12 cellular contexts compared by ENCODE assay signal in the genomic region with DNA sequence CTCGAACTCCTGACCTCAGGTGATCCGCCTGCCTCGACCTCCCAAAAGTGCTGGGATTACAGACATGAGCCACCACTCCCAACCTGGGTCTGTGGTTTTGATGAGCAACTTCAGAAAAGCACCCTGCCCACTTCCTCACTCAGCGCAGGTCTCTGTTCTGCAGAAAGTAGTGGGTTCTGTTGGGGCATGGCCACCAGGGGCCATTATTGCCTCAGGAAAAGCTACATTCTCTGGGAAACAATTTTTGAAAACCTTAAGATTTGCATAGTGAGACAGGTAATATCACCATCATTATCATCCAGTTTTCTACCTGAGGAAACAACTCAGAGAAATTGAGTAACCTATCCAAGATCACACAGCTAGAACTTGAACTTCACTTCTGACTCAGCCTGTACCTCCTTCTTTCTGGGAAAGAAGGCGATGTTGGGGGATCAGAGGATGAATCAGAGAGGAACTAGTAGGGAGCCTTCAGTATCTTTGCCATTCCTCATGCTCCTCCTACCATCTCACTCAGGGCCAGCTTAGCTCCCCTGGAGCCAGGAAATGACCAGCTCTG. TPM values are rescaled to one million over a fixed set of nuclear protein-coding genes. Genes with fewer than 3 reads are reported as not detected.
DNase-seq lines count a peak whose midpoint lies in the region; ATAC-seq, FAIRE-seq and TF ChIP-seq lines count a peak whose summit lies in the region.
"Had no signal": no experiment of that assay in that cellular context is flagged by ENCODE, and none has a peak within 500 bp of the region (broad histone marks: within the 10 kb centered on the region; RNA-seq: fewer than 3 reads in every experiment).

No MANE protein-coding gene starts in this region.

- H3K4me3 ChIP-seq in AG10803 (ENCODE audit: low read length) (no peak overlapping the region), RWPE2 (ENCODE audit: severe bottlenecking) (no peak overlapping the region), epithelial cell of proximal tubule (ENCODE audit: low read depth, low read length) (no peak overlapping the region), right atrium auricular region (no peak overlapping the region), left ventricle myocardium inferior (no peak overlapping the region)
- H3K4me3 ChIP-seq: upper lobe of left lung had no signal

- ATAC-seq in RWPE2 (ENCODE audit: low read depth) (peak; percentile 78), GM21529 (IDR thresholded peaks at IDR 0.05; ENCODE audit: unreplicated experiment) (no peak), GM19023 (IDR thresholded peaks at IDR 0.05; ENCODE audit: unreplicated experiment) (no peak)

- no peak for FAIRE-seq in GM12891 (lab: Jason Lieb, UNC)

- peaks cover 25% of the 10 kb centered on the region for H3K4me1 ChIP-seq in RWPE2 (ENCODE audit: insufficient read depth, poor library complexity, severe bottlenecking)
- H3K4me1 ChIP-seq in right atrium auricular region = peaks cover 0 to 5% of the 10 kb centered on the region in 2 donors
- H3K4me1 ChIP-seq in left ventricle myocardium inferior = peaks cover 2% of the 10 kb centered on the region

- intact Hi-C loops in left ventricle myocardium inferior (cut with micrococcal nuclease) = no loop called here

- no peak for TF ChIP-seq CTCF in AG10803 (conservative IDR thresholded peaks at IDR 0.05; ENCODE audit: low read length)
- peak; percentile 34 for TF ChIP-seq CTCF in RWPE2 (IDR thresholded peaks at IDR 0.05; ENCODE audit: poor library complexity, severe bottlenecking)
- peak; percentile 21 for TF ChIP-seq CTCF in epithelial cell of proximal tubule (conservative IDR thresholded peaks at IDR 0.05; ENCODE audit: low read depth, low read length)
- no peak for TF ChIP-seq CTCF in right atrium auricular region (IDR thresholded peaks at IDR 0.05)
- TF ChIP-seq CTCF in left ventricle myocardium inferior (IDR thresholded peaks at IDR 0.05; ENCODE audit: borderline replicate concordance) = no peak

- H3K36me3 ChIP-seq in RWPE2 (ENCODE audit: low read depth) (no peaks in the 10 kb centered on the region), right atrium auricular region (no peaks in the 10 kb centered on the region), left ventricle myocardium inferior (no peaks in the 10 kb centered on the region)
- H3K36me3 ChIP-seq: upper lobe of left lung had no signal

- DNase-seq in AG10803 (ENCODE audit: low read depth) (peak; percentile 46), GM12891 (ENCODE audit: insufficient read length, low spot score) (no peak), RWPE2 (ENCODE audit: low spot score) (no peak), epithelial cell of proximal tubule (ENCODE audit: low read depth) (no peak), right atrium auricular region (ENCODE audit: low spot score) (no peak), left ventricle myocardium inferior (no peak)
- DNase-seq: mesendoderm, upper lobe of left lung had no signal

- H3K9me3 ChIP-seq in RWPE2 (ENCODE audit: severe bottlenecking) (no peaks in the 10 kb centered on the region), right atrium auricular region (no peaks in the 10 kb centered on the region), left ventricle myocardium inferior (replicated peaks) (no peaks in the 10 kb centered on the region)
- H3K9me3 ChIP-seq: upper lobe of left lung had no signal

- H3K27me3 ChIP-seq in RWPE2 (ENCODE audit: insufficient read depth, poor library complexity, severe bottlenecking) (peaks cover 3% of the 10 kb centered on the region), right atrium auricular region (no peaks in the 10 kb centered on the region), left ventricle myocardium inferior (ENCODE audit: low read depth) (peaks cover 73% of the 10 kb centered on the region)
- H3K27me3 ChIP-seq: upper lobe of left lung had no signal

- peak overlapping the region; percentile 68 for H3K27ac ChIP-seq in RWPE2 (ENCODE audit: poor library complexity, severe bottlenecking)
- H3K27ac ChIP-seq in right atrium auricular region = no peak overlapping the region
- H3K27ac ChIP-seq in left ventricle myocardium inferior (replicated peaks) = no peak overlapping the region
- H3K27ac ChIP-seq: HL-60, upper lobe of left lung had no signal

- TF ChIP-seq POLR2A in GM12891 (IDR thresholded peaks at IDR 0.05; ENCODE audit: low read depth, low read length) = no peak

TF ChIP-seq in GM12891, 5 proteins besides CTCF, POLR2A, EP300 and RAD21:
- TF ChIP-seq SPI1 (IDR thresholded peaks at IDR 0.05; ENCODE audit: low read depth, low read length) (peak; percentile 85), POLR2AphosphoS5 (IDR thresholded peaks at IDR 0.05; ENCODE audit: low read depth, low read length) (no peak), TAF1 (IDR thresholded peaks at IDR 0.05; ENCODE audit: low read depth, low read length) (no peak), POU2F2 (IDR thresholded peaks at IDR 0.05; ENCODE audit: low read depth, low read length) (no peak), PAX5 (IDR thresholded peaks at IDR 0.05; ENCODE audit: insufficient read depth, low read length, severe bottlenecking) (no peak)

RNA-seq across cellular contexts. Expression of gene NES, which starts 7.1 kb away (rescaled TPM):
- polyA plus RNA-seq in GM12891 (2012; ENCODE audit: low read depth, missing spikeins) = 0.01 TPM
- total RNA-seq in epithelial cell of proximal tubule (11.6 and 70.2 TPM in 2 replicates), right atrium auricular region (100 to 1,000 TPM; 134 to 173 TPM), left ventricle myocardium inferior (164 TPM)

RNA-seq across cellular contexts. Expression of gene CRABP2, which starts 21.1 kb away (rescaled TPM):
- polyA plus RNA-seq in GM12891 (2012; ENCODE audit: low read depth, missing spikeins) = 0.18 TPM
- total RNA-seq in epithelial cell of proximal tubule = 12.2 and 77.1 TPM in 2 replicates
- 1 to 10 TPM in 1 of 2 donors, under 1 TPM in 1; 0.67 to 2.5 TPM for total RNA-seq in right atrium auricular region
- 0.60 TPM for total RNA-seq in left ventricle myocardium inferior
- total RNA-seq: dermis microvascular lymphatic vessel endothelial cell had no signal

RNA-seq across cellular contexts. Expression of gene BCAN, which starts 42.4 kb away (rescaled TPM):
- 0.15 TPM for polyA plus RNA-seq in GM12891 (2012; ENCODE audit: low read depth, missing spikeins)
- not detected in 2 replicates for total RNA-seq in epithelial cell of proximal tubule
- total RNA-seq in right atrium auricular region = not detected
- 0.05 TPM for total RNA-seq in left ventricle myocardium inferior
- total RNA-seq: dermis microvascular lymphatic vessel endothelial cell had no signal

RNA-seq across cellular contexts. Expression of gene METTL25B, which starts 44.0 kb away (rescaled TPM):
- polyA plus RNA-seq in GM12891 (2012; ENCODE audit: low read depth, missing spikeins) = 17.7 TPM
- total RNA-seq in epithelial cell of proximal tubule = 6.9 and 19.9 TPM in 2 replicates
- 10 to 100 TPM in 1 of 2 donors, 1 to 10 TPM in 1; 7.4 to 15.6 TPM for total RNA-seq in right atrium auricular region
- 18.1 TPM for total RNA-seq in left ventricle myocardium inferior

RNA-seq across cellular contexts. Expression of gene ISG20L2, which starts 44.3 kb away (rescaled TPM):
- 20.5 TPM for polyA plus RNA-seq in GM12891 (2012; ENCODE audit: low read depth, missing spikeins)
- total RNA-seq in epithelial cell of proximal tubule = 19.4 and 26.4 TPM in 2 replicates
- total RNA-seq in right atrium auricular region = 10 to 100 TPM; 13.6 to 18.0 TPM
- 11.5 TPM for total RNA-seq in left ventricle myocardium inferior

Comparison
In these comparisons a context has a peak if more than half of its experiments do, and no peak if none do; other contexts are left out.
1. CTCF ChIP-seq: peak in RWPE2 (single experiment) and epithelial cell of proximal tubule (single experiment); none in AG10803 (single experiment), right atrium auricular region (0 of 2) and left ventricle myocardium inferior (single experiment).